ENCODE assay signal across 8 cellular contexts in genomic region chr10:25174461-25175230, GRCh38. TPM values are rescaled to one million over a fixed set of nuclear protein-coding genes. Genes with fewer than 3 reads are reported as not detected.
DNase-seq lines count a peak whose midpoint lies in the region; ATAC-seq, FAIRE-seq and TF ChIP-seq lines count a peak whose summit lies in the region.

A gene with protein sequence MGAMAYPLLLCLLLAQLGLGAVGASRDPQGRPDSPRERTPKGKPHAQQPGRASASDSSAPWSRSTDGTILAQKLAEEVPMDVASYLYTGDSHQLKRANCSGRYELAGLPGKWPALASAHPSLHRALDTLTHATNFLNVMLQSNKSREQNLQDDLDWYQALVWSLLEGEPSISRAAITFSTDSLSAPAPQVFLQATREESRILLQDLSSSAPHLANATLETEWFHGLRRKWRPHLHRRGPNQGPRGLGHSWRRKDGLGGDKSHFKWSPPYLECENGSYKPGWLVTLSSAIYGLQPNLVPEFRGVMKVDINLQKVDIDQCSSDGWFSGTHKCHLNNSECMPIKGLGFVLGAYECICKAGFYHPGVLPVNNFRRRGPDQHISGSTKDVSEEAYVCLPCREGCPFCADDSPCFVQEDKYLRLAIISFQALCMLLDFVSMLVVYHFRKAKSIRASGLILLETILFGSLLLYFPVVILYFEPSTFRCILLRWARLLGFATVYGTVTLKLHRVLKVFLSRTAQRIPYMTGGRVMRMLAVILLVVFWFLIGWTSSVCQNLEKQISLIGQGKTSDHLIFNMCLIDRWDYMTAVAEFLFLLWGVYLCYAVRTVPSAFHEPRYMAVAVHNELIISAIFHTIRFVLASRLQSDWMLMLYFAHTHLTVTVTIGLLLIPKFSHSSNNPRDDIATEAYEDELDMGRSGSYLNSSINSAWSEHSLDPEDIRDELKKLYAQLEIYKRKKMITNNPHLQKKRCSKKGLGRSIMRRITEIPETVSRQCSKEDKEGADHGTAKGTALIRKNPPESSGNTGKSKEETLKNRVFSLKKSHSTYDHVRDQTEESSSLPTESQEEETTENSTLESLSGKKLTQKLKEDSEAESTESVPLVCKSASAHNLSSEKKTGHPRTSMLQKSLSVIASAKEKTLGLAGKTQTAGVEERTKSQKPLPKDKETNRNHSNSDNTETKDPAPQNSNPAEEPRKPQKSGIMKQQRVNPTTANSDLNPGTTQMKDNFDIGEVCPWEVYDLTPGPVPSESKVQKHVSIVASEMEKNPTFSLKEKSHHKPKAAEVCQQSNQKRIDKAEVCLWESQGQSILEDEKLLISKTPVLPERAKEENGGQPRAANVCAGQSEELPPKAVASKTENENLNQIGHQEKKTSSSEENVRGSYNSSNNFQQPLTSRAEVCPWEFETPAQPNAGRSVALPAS (N-terminal part only) (plus strand): TSS chr10:25175001. CDS start chr10:25175421, 420 bp downstream.

- peaks cover 6% of the 10 kb centered on the region for H3K4me1 Mint-ChIP-seq in activated CD4-positive, alpha-beta T cell treated with anti-CD3 and anti-CD28 coated beads for 36 hours

- H3K4me3 ChIP-seq in AG04449 (ENCODE audit: low read depth, low read length) = peak within 1 kb of the TSS; percentile 54
- peak within 1 kb of the TSS; percentile 49 for H3K4me3 ChIP-seq in colonic mucosa
- H3K4me3 ChIP-seq in small intestine (ENCODE audit: low read depth in 1 of 2, low read length in 2 of 2) = peak within 1 kb of the TSS in 1 of 2 donors; percentile 41

- CTCF ChIA-PET in AG04449 (lab: Yijun Ruan, JAX) = interaction anchor here (0.9 kb wide), 1 partner anchor 62 kb away, joined by 3 read pairs; no protein-coding TSS in a partner anchor
- CTCF ChIA-PET in activated CD4-positive, alpha-beta T cell treated with anti-CD3 and anti-CD28 coated beads for 36 hours (lab: Charles Lee) = interaction anchor here (0.6 to 0.9 kb wide), 3 partner anchors 45 to 316 kb away, joined by 3 read pairs; no protein-coding TSS in a partner anchor

- WGBS in small intestine, 3 donors = 1 to 3% (median 3%) methylated on average over 76 to 83 of the region's 83 CpGs

- no peaks in the 10 kb centered on the region for H3K9me3 Mint-ChIP-seq in activated CD4-positive, alpha-beta T cell treated with anti-CD3 and anti-CD28 coated beads for 36 hours (ENCODE audit: low read depth)

- no peaks in the 10 kb centered on the region for H3K36me3 Mint-ChIP-seq in activated CD4-positive, alpha-beta T cell treated with anti-CD3 and anti-CD28 coated beads for 36 hours (ENCODE audit: low read depth)

- intact Hi-C loops in activated CD4-positive, alpha-beta T cell treated with anti-CD3 and anti-CD28 coated beads for 36 hours (cut with DNase I, micrococcal nuclease) = loop anchor here in 1 of 2 experiments (10.0 kb wide), 1 partner anchor 1040 kb away; the partner anchor contains the start of gene GAD2
- intact Hi-C loops in colonic mucosa (cut with DNase I) = no loop called here

- H3K4me3 Mint-ChIP-seq in activated CD4-positive, alpha-beta T cell treated with anti-CD3 and anti-CD28 coated beads for 36 hours = peak within 1 kb of the TSS; percentile 47

- peaks cover 10% of the 10 kb centered on the region for H3K4me1 ChIP-seq in colonic mucosa
- peaks cover 0 to 2% of the 10 kb centered on the region in 2 donors for H3K4me1 ChIP-seq in small intestine (ENCODE audit: control insufficient read depth in 2 of 2, insufficient read depth in 1 of 2, low read depth in 1 of 2, low read length in 1 of 2)

- FAIRE-seq in islet of Langerhans (lab: Jason Lieb, UNC) (peak; percentile 90), small intestine (lab: Jason Lieb, UNC) (no peak)

- H3K27ac ChIP-seq in colonic mucosa (no peak within 1 kb of the TSS), small intestine (ENCODE audit: low read depth in 1 of 2, low read length in 1 of 2) (no peak within 1 kb of the TSS)

- no peak within 1 kb of the TSS for H3K27ac Mint-ChIP-seq in activated CD4-positive, alpha-beta T cell treated with anti-CD3 and anti-CD28 coated beads for 36 hours

- H3K27me3 Mint-ChIP-seq in activated CD4-positive, alpha-beta T cell treated with anti-CD3 and anti-CD28 coated beads for 36 hours = peaks cover 51% of the 10 kb centered on the region

- no peaks in the 10 kb centered on the region for H3K9me3 ChIP-seq in colonic mucosa
- no peaks in the 10 kb centered on the region for H3K9me3 ChIP-seq in small intestine (ENCODE audit: control insufficient read depth, low read depth)

- no peak within 1 kb of the TSS for H3K9ac ChIP-seq in colonic mucosa (ENCODE audit: low read depth in 2 of 2, low read length in 2 of 2)

- H3K27me3 ChIP-seq in colonic mucosa = peaks cover 36% of the 10 kb centered on the region
- peaks cover 9 to 20% of the 10 kb centered on the region in 2 donors for H3K27me3 ChIP-seq in small intestine (ENCODE audit: control insufficient read depth in 2 of 2, insufficient read depth in 2 of 2, low read length in 2 of 2)

- POLR2A ChIA-PET in AG04449 (lab: Yijun Ruan, JAX) = no interaction called here
- POLR2A ChIA-PET in activated CD4-positive, alpha-beta T cell treated with anti-CD3 and anti-CD28 coated beads for 36 hours (lab: Charles Lee) = no interaction called here

- peak; percentile 58 for ATAC-seq in GM21390 (IDR thresholded peaks at IDR 0.05; ENCODE audit: unreplicated experiment)
- peak; percentile 75 for ATAC-seq in activated CD4-positive, alpha-beta T cell treated with anti-CD3 and anti-CD28 coated beads for 36 hours
- no peak for ATAC-seq in GM18861 (IDR thresholded peaks at IDR 0.05; ENCODE audit: unreplicated experiment)

- peak; percentile 44 for DNase-seq in AG04449 (ENCODE audit: low read depth, low spot score)
- DNase-seq in NCI-H2029 (lab: John Stamatoyannopoulos, UW) = peak; percentile 63
- DNase-seq in activated CD4-positive, alpha-beta T cell treated with anti-CD3 and anti-CD28 coated beads for 36 hours = peak; percentile 79
- peak; percentile 91 for DNase-seq in colonic mucosa
- peak; percentile 83 for DNase-seq in small intestine

- H3K36me3 ChIP-seq in colonic mucosa (no peaks in the 10 kb centered on the region), small intestine (ENCODE audit: control insufficient read depth in 2 of 2, insufficient read depth in 2 of 2, low read length in 2 of 2) (no peaks in the 10 kb centered on the region)

- TF ChIP-seq CTCF in AG04449 (IDR thresholded peaks at IDR 0.05; ENCODE audit: insufficient read depth, low read length, missing control alignments) = no peak
- TF ChIP-seq CTCF in colonic mucosa (IDR thresholded peaks at IDR 0.05) = no peak

RNA-seq across cellular contexts. Expression of the gene that starts here (rescaled TPM):
- not detected for total RNA-seq in activated CD4-positive, alpha-beta T cell treated with anti-CD3 and anti-CD28 coated beads for 36 hours
- under 1 TPM; 0.07 to 0.16 TPM for total RNA-seq in colonic mucosa
- under 1 TPM in 1 of 3 donors, not detected in 2; 0.33 TPM for polyA plus RNA-seq in small intestine

Comparison
In these comparisons a context has a peak if more than half of its experiments do, and no peak if none do; other contexts are left out.
1. Peak in DNase-seq and ATAC-seq in activated CD4-positive, alpha-beta T cell treated with anti-CD3 and anti-CD28 coated beads for 36 hours; RNA of the gene not detected or under 1 TPM.
2. Peak in DNase-seq and H3K4me3 ChIP-seq in colonic mucosa; RNA of the gene not detected or under 1 TPM.
3. Peak in DNase-seq in small intestine; RNA of the gene not detected or under 1 TPM.